In the genomic region with DNA sequence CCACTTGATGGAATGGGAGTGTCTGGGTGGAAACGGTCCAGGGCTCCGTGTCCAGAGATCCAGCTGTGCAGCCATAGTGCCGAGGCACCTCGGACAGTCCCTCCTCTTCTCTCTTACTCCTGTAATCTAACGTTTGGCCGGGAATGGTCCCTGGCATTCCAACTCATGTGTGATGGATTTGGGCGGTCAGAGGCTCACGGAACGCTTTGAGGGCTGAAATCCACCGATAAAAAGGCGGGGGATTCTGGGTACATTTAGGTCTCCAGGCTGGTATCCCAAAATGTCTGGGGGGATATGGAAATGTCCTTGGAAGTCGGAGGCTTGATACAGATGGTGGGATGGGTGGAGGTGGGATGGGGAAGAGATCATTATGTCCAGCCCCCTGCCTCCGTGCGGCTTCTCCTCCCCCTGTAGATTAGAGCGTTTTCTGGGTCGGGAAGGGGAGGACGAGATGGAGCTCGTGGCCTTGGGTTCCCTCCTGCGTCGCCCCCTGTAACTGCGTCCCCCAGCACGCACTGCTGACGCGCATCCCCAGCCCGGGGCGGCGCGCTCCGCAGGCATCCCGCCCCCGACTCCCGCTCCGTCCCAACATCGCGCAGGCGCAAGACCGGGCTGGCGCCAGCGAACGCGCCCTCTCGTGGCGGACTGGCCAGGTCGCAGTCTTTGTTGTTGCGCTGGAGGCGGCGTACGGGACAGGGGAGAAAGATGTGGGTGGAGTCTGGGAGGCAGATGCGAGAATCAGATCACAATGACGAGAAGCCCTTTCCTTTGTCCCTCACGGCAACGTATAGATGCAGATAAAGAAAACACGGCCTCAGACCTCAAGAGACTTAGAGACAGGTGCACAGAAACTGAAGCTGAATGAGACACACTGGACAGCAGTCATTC, we compare ENCODE assay signal across 1 cellular context.
A peak's percentile ranks its signal among the peaks of the same experiment; 100 is the strongest.
TF ChIP-seq lines count a peak whose summit lies in the region.

No MANE protein-coding gene starts in this region.

TF ChIP-seq in HepG2, 621 proteins besides CTCF, POLR2A, EP300 and RAD21 (continued from another document and continues in another):
- TF ChIP-seq, protein P1, sequence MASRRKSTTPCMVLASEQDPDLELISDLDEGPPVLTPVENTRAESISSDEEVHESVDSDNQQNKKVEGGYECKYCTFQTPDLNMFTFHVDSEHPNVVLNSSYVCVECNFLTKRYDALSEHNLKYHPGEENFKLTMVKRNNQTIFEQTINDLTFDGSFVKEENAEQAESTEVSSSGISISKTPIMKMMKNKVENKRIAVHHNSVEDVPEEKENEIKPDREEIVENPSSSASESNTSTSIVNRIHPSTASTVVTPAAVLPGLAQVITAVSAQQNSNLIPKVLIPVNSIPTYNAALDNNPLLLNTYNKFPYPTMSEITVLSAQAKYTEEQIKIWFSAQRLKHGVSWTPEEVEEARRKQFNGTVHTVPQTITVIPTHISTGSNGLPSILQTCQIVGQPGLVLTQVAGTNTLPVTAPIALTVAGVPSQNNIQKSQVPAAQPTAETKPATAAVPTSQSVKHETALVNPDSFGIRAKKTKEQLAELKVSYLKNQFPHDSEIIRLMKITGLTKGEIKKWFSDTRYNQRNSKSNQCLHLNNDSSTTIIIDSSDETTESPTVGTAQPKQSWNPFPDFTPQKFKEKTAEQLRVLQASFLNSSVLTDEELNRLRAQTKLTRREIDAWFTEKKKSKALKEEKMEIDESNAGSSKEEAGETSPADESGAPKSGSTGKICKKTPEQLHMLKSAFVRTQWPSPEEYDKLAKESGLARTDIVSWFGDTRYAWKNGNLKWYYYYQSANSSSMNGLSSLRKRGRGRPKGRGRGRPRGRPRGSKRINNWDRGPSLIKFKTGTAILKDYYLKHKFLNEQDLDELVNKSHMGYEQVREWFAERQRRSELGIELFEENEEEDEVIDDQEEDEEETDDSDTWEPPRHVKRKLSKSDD (CRISPR knock-in tag; IDR thresholded peaks at IDR 0.05; ENCODE audit: low read depth): no peak
- TF ChIP-seq, protein P2, sequence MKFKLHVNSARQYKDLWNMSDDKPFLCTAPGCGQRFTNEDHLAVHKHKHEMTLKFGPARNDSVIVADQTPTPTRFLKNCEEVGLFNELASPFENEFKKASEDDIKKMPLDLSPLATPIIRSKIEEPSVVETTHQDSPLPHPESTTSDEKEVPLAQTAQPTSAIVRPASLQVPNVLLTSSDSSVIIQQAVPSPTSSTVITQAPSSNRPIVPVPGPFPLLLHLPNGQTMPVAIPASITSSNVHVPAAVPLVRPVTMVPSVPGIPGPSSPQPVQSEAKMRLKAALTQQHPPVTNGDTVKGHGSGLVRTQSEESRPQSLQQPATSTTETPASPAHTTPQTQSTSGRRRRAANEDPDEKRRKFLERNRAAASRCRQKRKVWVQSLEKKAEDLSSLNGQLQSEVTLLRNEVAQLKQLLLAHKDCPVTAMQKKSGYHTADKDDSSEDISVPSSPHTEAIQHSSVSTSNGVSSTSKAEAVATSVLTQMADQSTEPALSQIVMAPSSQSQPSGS (CRISPR knock-in tag; IDR thresholded peaks at IDR 0.05): peak; percentile 65; the same call in 1 of the 2 replicates
- no peak for TF ChIP-seq SETDB1 (CRISPR knock-in tag; IDR thresholded peaks at IDR 0.05; ENCODE audit: borderline replicate concordance)
- TF ChIP-seq, protein P3, sequence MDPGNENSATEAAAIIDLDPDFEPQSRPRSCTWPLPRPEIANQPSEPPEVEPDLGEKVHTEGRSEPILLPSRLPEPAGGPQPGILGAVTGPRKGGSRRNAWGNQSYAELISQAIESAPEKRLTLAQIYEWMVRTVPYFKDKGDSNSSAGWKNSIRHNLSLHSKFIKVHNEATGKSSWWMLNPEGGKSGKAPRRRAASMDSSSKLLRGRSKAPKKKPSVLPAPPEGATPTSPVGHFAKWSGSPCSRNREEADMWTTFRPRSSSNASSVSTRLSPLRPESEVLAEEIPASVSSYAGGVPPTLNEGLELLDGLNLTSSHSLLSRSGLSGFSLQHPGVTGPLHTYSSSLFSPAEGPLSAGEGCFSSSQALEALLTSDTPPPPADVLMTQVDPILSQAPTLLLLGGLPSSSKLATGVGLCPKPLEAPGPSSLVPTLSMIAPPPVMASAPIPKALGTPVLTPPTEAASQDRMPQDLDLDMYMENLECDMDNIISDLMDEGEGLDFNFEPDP (CRISPR knock-in tag; conservative IDR thresholded peaks at IDR 0.05): 0 out of 2 replicates have a peak, but pooled peaks have one; percentile 78
- TF ChIP-seq MIER3 (CRISPR knock-in tag; IDR thresholded peaks at IDR 0.05; ENCODE audit: borderline replicate concordance): peak; percentile 75; the same call in 1 of the 2 replicates
- TF ChIP-seq, protein P4, sequence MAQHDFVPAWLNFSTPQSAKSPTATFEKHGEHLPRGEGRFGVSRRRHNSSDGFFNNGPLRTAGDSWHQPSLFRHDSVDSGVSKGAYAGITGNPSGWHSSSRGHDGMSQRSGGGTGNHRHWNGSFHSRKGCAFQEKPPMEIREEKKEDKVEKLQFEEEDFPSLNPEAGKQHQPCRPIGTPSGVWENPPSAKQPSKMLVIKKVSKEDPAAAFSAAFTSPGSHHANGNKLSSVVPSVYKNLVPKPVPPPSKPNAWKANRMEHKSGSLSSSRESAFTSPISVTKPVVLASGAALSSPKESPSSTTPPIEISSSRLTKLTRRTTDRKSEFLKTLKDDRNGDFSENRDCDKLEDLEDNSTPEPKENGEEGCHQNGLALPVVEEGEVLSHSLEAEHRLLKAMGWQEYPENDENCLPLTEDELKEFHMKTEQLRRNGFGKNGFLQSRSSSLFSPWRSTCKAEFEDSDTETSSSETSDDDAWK (CRISPR knock-in tag; IDR thresholded peaks at IDR 0.05): no peak
- TF ChIP-seq ZNF558 (CRISPR knock-in tag; IDR thresholded peaks at IDR 0.05; ENCODE audit: borderline replicate concordance): no peak
- peak; percentile 35; the same call in 1 of the 2 replicates for TF ChIP-seq ZSCAN31 (CRISPR knock-in tag; IDR thresholded peaks at IDR 0.05; ENCODE audit: low read depth)
- peak; percentile 81; the same call in 1 of the 2 replicates for TF ChIP-seq DNMT1 (CRISPR knock-in tag; IDR thresholded peaks at IDR 0.05)
- no peak for TF ChIP-seq ZNF670 (CRISPR knock-in tag; IDR thresholded peaks at IDR 0.05; ENCODE audit: borderline replicate concordance)
- TF ChIP-seq, protein P5, sequence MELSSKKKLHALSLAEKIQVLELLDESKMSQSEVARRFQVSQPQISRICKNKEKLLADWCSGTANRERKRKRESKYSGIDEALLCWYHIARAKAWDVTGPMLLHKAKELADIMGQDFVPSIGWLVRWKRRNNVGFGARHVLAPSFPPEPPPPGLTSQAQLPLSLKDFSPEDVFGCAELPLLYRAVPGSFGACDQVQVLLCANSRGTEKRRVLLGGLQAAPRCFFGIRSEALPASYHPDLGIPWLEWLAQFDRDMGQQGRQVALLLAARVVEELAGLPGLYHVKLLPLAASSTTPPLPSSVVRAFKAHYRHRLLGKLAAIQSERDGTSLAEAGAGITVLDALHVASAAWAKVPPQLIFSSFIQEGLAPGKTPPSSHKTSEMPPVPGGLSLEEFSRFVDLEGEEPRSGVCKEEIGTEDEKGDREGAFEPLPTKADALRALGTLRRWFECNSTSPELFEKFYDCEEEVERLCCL (CRISPR knock-in tag; IDR thresholded peaks at IDR 0.05; ENCODE audit: borderline replicate concordance): no peak
- no peak for TF ChIP-seq CC2D1A (CRISPR knock-in tag; IDR thresholded peaks at IDR 0.05)
- TF ChIP-seq NFYC (CRISPR knock-in tag; IDR thresholded peaks at IDR 0.05): peak; percentile 28; the same call in 1 of the 2 replicates
- no peak; the same call in 1 of the 2 replicates for TF ChIP-seq ZNF749 (CRISPR knock-in tag; IDR thresholded peaks at IDR 0.05; ENCODE audit: borderline replicate concordance)
- TF ChIP-seq LCORL (IDR thresholded peaks at IDR 0.05): no peak
- TF ChIP-seq LCORL (CRISPR knock-in tag; IDR thresholded peaks at IDR 0.05): peak; percentile 95
- no peak for TF ChIP-seq ZNF879 (CRISPR knock-in tag; IDR thresholded peaks at IDR 0.05)
- TF ChIP-seq RORA (CRISPR knock-in tag; IDR thresholded peaks at IDR 0.05): no peak
- TF ChIP-seq ZFP36L1 (CRISPR knock-in tag; IDR thresholded peaks at IDR 0.05): no peak
- TF ChIP-seq RBAK (CRISPR knock-in tag; IDR thresholded peaks at IDR 0.05): no peak
- TF ChIP-seq ZNF12 (CRISPR knock-in tag; IDR thresholded peaks at IDR 0.05): peak; percentile 45; the same call in 1 of the 2 replicates
- TF ChIP-seq PLRG1 (conservative IDR thresholded peaks at IDR 0.05): no peak
- no peak for TF ChIP-seq SMARCE1 (IDR thresholded peaks at IDR 0.05; ENCODE audit: borderline replicate concordance)
- TF ChIP-seq ZFP62 (CRISPR knock-in tag; IDR thresholded peaks at IDR 0.05): no peak
- TF ChIP-seq, protein P6, sequence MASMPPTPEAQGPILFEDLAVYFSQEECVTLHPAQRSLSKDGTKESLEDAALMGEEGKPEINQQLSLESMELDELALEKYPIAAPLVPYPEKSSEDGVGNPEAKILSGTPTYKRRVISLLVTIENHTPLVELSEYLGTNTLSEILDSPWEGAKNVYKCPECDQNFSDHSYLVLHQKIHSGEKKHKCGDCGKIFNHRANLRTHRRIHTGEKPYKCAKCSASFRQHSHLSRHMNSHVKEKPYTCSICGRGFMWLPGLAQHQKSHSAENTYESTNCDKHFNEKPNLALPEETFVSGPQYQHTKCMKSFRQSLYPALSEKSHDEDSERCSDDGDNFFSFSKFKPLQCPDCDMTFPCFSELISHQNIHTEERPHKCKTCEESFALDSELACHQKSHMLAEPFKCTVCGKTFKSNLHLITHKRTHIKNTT (CRISPR knock-in tag; IDR thresholded peaks at IDR 0.05): no peak
- TF ChIP-seq HOXA3 (CRISPR knock-in tag; IDR thresholded peaks at IDR 0.05): peak; percentile 72
- TF ChIP-seq, protein P7, sequence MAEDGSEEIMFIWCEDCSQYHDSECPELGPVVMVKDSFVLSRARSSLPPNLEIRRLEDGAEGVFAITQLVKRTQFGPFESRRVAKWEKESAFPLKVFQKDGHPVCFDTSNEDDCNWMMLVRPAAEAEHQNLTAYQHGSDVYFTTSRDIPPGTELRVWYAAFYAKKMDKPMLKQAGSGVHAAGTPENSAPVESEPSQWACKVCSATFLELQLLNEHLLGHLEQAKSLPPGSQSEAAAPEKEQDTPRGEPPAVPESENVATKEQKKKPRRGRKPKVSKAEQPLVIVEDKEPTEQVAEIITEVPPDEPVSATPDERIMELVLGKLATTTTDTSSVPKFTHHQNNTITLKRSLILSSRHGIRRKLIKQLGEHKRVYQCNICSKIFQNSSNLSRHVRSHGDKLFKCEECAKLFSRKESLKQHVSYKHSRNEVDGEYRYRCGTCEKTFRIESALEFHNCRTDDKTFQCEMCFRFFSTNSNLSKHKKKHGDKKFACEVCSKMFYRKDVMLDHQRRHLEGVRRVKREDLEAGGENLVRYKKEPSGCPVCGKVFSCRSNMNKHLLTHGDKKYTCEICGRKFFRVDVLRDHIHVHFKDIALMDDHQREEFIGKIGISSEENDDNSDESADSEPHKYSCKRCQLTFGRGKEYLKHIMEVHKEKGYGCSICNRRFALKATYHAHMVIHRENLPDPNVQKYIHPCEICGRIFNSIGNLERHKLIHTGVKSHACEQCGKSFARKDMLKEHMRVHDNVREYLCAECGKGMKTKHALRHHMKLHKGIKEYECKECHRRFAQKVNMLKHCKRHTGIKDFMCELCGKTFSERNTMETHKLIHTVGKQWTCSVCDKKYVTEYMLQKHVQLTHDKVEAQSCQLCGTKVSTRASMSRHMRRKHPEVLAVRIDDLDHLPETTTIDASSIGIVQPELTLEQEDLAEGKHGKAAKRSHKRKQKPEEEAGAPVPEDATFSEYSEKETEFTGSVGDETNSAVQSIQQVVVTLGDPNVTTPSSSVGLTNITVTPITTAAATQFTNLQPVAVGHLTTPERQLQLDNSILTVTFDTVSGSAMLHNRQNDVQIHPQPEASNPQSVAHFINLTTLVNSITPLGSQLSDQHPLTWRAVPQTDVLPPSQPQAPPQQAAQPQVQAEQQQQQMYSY (CRISPR knock-in tag; IDR thresholded peaks at IDR 0.05): no peak
- TF ChIP-seq, protein P8, sequence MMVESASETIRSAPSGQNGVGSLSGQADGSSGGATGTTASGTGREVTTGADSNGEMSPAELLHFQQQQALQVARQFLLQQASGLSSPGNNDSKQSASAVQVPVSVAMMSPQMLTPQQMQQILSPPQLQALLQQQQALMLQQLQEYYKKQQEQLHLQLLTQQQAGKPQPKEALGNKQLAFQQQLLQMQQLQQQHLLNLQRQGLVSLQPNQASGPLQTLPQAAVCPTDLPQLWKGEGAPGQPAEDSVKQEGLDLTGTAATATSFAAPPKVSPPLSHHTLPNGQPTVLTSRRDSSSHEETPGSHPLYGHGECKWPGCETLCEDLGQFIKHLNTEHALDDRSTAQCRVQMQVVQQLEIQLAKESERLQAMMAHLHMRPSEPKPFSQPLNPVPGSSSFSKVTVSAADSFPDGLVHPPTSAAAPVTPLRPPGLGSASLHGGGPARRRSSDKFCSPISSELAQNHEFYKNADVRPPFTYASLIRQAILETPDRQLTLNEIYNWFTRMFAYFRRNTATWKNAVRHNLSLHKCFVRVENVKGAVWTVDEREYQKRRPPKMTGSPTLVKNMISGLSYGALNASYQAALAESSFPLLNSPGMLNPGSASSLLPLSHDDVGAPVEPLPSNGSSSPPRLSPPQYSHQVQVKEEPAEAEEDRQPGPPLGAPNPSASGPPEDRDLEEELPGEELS (CRISPR knock-in tag; IDR thresholded peaks at IDR 0.05): no peak
- TF ChIP-seq, protein P9, sequence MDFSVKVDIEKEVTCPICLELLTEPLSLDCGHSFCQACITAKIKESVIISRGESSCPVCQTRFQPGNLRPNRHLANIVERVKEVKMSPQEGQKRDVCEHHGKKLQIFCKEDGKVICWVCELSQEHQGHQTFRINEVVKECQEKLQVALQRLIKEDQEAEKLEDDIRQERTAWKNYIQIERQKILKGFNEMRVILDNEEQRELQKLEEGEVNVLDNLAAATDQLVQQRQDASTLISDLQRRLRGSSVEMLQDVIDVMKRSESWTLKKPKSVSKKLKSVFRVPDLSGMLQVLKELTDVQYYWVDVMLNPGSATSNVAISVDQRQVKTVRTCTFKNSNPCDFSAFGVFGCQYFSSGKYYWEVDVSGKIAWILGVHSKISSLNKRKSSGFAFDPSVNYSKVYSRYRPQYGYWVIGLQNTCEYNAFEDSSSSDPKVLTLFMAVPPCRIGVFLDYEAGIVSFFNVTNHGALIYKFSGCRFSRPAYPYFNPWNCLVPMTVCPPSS (IDR thresholded peaks at IDR 0.05): no peak
- no peak for TF ChIP-seq HOXA9 (CRISPR knock-in tag; IDR thresholded peaks at IDR 0.05; ENCODE audit: borderline replicate concordance)
- TF ChIP-seq SPEN (CRISPR knock-in tag; IDR thresholded peaks at IDR 0.05; ENCODE audit: low read depth): peak; percentile 73; the same call in 1 of the 2 replicates
- TF ChIP-seq, protein P10, sequence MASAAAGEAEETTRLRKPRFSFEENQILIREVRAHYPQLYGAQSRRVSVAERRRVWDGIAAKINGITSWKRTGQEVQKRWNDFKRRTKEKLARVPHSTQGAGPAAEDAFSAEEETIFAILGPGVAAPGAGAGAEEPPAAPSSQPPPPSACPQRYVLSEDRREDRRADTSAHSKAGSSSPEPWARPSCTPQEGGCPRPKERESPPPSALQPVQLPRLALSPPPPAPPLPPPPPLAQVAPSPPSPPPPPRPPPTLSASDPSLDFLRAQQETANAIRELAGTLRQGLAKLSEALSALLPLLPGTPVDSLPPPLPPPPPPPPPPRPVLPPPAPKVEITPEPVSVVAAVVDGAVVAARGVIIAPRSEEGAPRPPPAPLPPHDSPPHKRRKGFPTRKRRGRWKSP (CRISPR knock-in tag; IDR thresholded peaks at IDR 0.05): peak; percentile 96; the same call in 1 of the 2 replicates
- TF ChIP-seq FOXC1 (CRISPR knock-in tag; IDR thresholded peaks at IDR 0.05; ENCODE audit: borderline replicate concordance): peak; percentile 92
- no peak for TF ChIP-seq ZEB1 (IDR thresholded peaks at IDR 0.05; ENCODE audit: insufficient replicate concordance, low read depth)
- TF ChIP-seq SUZ12 (IDR thresholded peaks at IDR 0.05; ENCODE audit: low read depth, low read length): no peak
